In genomic region chr19:37914908-37915307, GRCh38 we compare ENCODE assay signal across 15 cellular contexts. TPM values are rescaled to one million over a fixed set of nuclear protein-coding genes. Genes with fewer than 3 reads are reported as not detected.
DNase-seq lines count a peak whose midpoint lies in the region; ATAC-seq and TF ChIP-seq lines count a peak whose summit lies in the region.
"Had no signal": no experiment of that assay in that cellular context is flagged by ENCODE, and none has a peak within 500 bp of the region (broad histone marks: within the 10 kb centered on the region; RNA-seq: fewer than 3 reads in every experiment).

No MANE protein-coding gene starts in this region.

- H2AK5ac ChIP-seq in H9 (ENCODE audit: insufficient read length, low read length) (no peak overlapping the region), mesenchymal stem cell (ENCODE audit: low read length, severe bottlenecking) (no peak overlapping the region)

- no peaks in the 10 kb centered on the region; a peak in 2 of 5 replicates for H3K9me3 Mint-ChIP-seq in H9
- H3K9me3 Mint-ChIP-seq: immature natural killer cell had no signal

- H2BK20ac ChIP-seq in H9 (ENCODE audit: low read depth, low read length, poor library complexity, severe bottlenecking) = no peak overlapping the region

- H3K79me2 ChIP-seq in H9 (ENCODE audit: insufficient read depth, low read length) (peaks cover 15% of the 10 kb centered on the region; the same call in 1 of the 2 replicates), OCI-LY3 (ENCODE audit: low read length) (peaks cover 40% of the 10 kb centered on the region)

- H3K9me3 ChIP-seq in H9 (ENCODE audit: control insufficient read depth, low read depth, low read length) (no peaks in the 10 kb centered on the region), OCI-LY3 (ENCODE audit: insufficient read depth, low read length) (no peaks in the 10 kb centered on the region), mucosa of rectum (ENCODE audit: control insufficient read depth in 2 of 2, low read length in 2 of 2) (no peaks in the 10 kb centered on the region), mesenchymal stem cell (ENCODE audit: control insufficient read depth, low read length) (no peaks in the 10 kb centered on the region)

- no peak overlapping the region for H3K9ac ChIP-seq in H9 (ENCODE audit: extremely low read depth, insufficient read length, low read length)
- peak overlapping the region; percentile 3; the same call in 1 of the 2 replicates for H3K9ac ChIP-seq in OCI-LY3 (ENCODE audit: low read length)
- peak overlapping the region in 1 of 2 donors; percentile 18 for H3K9ac ChIP-seq in mucosa of rectum (ENCODE audit: low read depth in 1 of 2, low read length in 2 of 2)
- no peak overlapping the region for H3K9ac ChIP-seq in mesenchymal stem cell (ENCODE audit: low read length)

- H2BK15ac ChIP-seq in H9 (ENCODE audit: low read depth, low read length) (no peak overlapping the region), mesenchymal stem cell (ENCODE audit: low read depth, poor library complexity, severe bottlenecking) (no peak overlapping the region)

- H2AFZ ChIP-seq in H9 (ENCODE audit: low read length) (no peak overlapping the region), OCI-LY3 (ENCODE audit: low read depth, low read length) (no peak overlapping the region), mesenchymal stem cell (ENCODE audit: low read depth, low read length) (no peak overlapping the region)

- DNase-seq in NCI-H1417 (lab: John Stamatoyannopoulos, UW) = peak in 2 of 3 experiments; percentile 5 to 26
- DNase-seq in NCI-H1417 treated with DMSO at 0.1 percent for 48 hours (lab: John Stamatoyannopoulos, UW) = no peak
- DNase-seq in H9 = no peak
- DNase-seq in stimulated activated naive CD4-positive, alpha-beta T cell treated with Interleukin-2 at 50 U/mL for 16 hours (lab: John Stamatoyannopoulos, UW) = no peak
- DNase-seq in mesenchymal stem cell = no peak
- DNase-seq: GF-D8; immature natural killer cell; stimulated activated CD4-positive, alpha-beta T cell treated with anti-CD3 and anti-CD28 coated beads, Interleukin-4, amount 100 ng/mL, for 1 hour; trophoblast cell had no signal

- H3K27me3 ChIP-seq in H9 (ENCODE audit: insufficient read depth, low read length) (no peaks in the 10 kb centered on the region), OCI-LY3 (ENCODE audit: low read depth, low read length) (no peaks in the 10 kb centered on the region), mucosa of rectum (ENCODE audit: control insufficient read depth in 2 of 2, insufficient read depth in 2 of 2, low read length in 2 of 2) (no peaks in the 10 kb centered on the region), mesenchymal stem cell (ENCODE audit: control insufficient read depth in 1 of 2, insufficient read depth in 1 of 2, low read length in 2 of 2) (no peaks in the 10 kb centered on the region)

- H3K23ac ChIP-seq in H9 (ENCODE audit: insufficient read length, low read depth, low read length) (no peak overlapping the region), mesenchymal stem cell (ENCODE audit: low read length in 2 of 2) (no peak overlapping the region)

- no peak overlapping the region for H4K5ac ChIP-seq in H9 (ENCODE audit: insufficient read length, low read depth, low read length)

- H3K23me2 ChIP-seq in H9 (ENCODE audit: insufficient read length, low read depth, low read length, poor library complexity, severe bottlenecking) = no peaks in the 10 kb centered on the region

- H3K4me1 ChIP-seq in H9 (ENCODE audit: insufficient read depth, low read length) = no peaks in the 10 kb centered on the region; the same call in 1 of the 2 replicates
- peaks cover 21% of the 10 kb centered on the region for H3K4me1 ChIP-seq in OCI-LY3 (ENCODE audit: low read length)
- H3K4me1 ChIP-seq in mucosa of rectum (ENCODE audit: control insufficient read depth in 2 of 2, insufficient read depth in 2 of 2, low read length in 2 of 2) = peaks cover 0 to 6% of the 10 kb centered on the region in 2 donors
- H3K4me1 ChIP-seq in mesenchymal stem cell (ENCODE audit: control insufficient read depth, insufficient read depth, low read depth, low read length) = peaks cover 3% of the 10 kb centered on the region

- H3K56ac ChIP-seq in H9 (ENCODE audit: insufficient read length, low read depth, low read length) = no peak overlapping the region

- H3K4me1 Mint-ChIP-seq in H9 = peaks cover 22 to 26% of the 10 kb centered on the region in 2 experiments

- H3T11ph ChIP-seq in H9 (ENCODE audit: low read length) = no peak overlapping the region

- no peaks in the 10 kb centered on the region for H3K36me3 ChIP-seq in OCI-LY3 (replicated peaks; ENCODE audit: low read depth, low read length)
- H3K36me3 ChIP-seq in mucosa of rectum (ENCODE audit: control insufficient read depth in 2 of 2, insufficient read depth in 2 of 2, low read length in 2 of 2) = peaks cover 0 to 4% of the 10 kb centered on the region in 2 donors
- H3K36me3 ChIP-seq in mesenchymal stem cell (ENCODE audit: control insufficient read depth in 1 of 2, insufficient read depth in 2 of 2, low read depth in 1 of 2, low read length in 2 of 2) = peaks cover 16 to 24% of the 10 kb centered on the region in 2 experiments

- H2BK5ac ChIP-seq in H9 (ENCODE audit: insufficient read length, low read length) (no peak overlapping the region), mesenchymal stem cell (ENCODE audit: low read depth, low read length, poor library complexity, severe bottlenecking) (no peak overlapping the region)

- TF ChIP-seq CTCF in H9 (conservative IDR thresholded peaks at IDR 0.05) (no peak), OCI-LY3 (IDR thresholded peaks at IDR 0.05; ENCODE audit: low read depth, low read length) (no peak)

- H3K18ac ChIP-seq in H9 (ENCODE audit: insufficient read length, low read depth, low read length) (no peak overlapping the region), mesenchymal stem cell (ENCODE audit: low read depth in 1 of 2, low read length in 2 of 2) (no peak overlapping the region)

- H3K4me3 Mint-ChIP-seq in H9 = no peak overlapping the region; a peak in 1 of 5 replicates
- H3K4me3 Mint-ChIP-seq: immature natural killer cell had no signal

- H3K27ac ChIP-seq in H9 (ENCODE audit: insufficient read length, low read depth, low read length) (no peak overlapping the region), OCI-LY3 (ENCODE audit: low read length) (peak overlapping the region; percentile 17), mucosa of rectum (ENCODE audit: low read depth in 2 of 2, low read length in 2 of 2) (peak overlapping the region; percentile 24 to 46), mesenchymal stem cell (ENCODE audit: low read length, poor library complexity, severe bottlenecking) (no peak overlapping the region)
- H3K27ac ChIP-seq: 22Rv1 had no signal

- H2BK120ac ChIP-seq in H9 (ENCODE audit: low read depth, low read length, poor library complexity, severe bottlenecking) (no peak overlapping the region), mesenchymal stem cell (ENCODE audit: low read depth, low read length) (no peak overlapping the region)

- H4K8ac ChIP-seq in H9 (replicated peaks; ENCODE audit: insufficient read length, low read depth, low read length) (no peak overlapping the region), mesenchymal stem cell (ENCODE audit: low read length) (no peak overlapping the region)

- H3K4me3 ChIP-seq in OCI-LY3 (ENCODE audit: low read length) (peak overlapping the region; percentile 37), mucosa of rectum (ENCODE audit: low read length in 2 of 2) (no peak overlapping the region), mesenchymal stem cell (ENCODE audit: insufficient read depth in 1 of 2, low read depth in 1 of 2, low read length in 2 of 2) (no peak overlapping the region)

- H4K20me1 ChIP-seq in H9 (ENCODE audit: control insufficient read depth, insufficient read depth, insufficient read length) = no peaks in the 10 kb centered on the region
- H4K20me1 ChIP-seq in OCI-LY3 (ENCODE audit: insufficient read depth, low read length) = no peaks in the 10 kb centered on the region

- no peaks in the 10 kb centered on the region for H3K27me3 Mint-ChIP-seq in H9 (ENCODE audit: low read depth)

- H4K91ac ChIP-seq in H9 (ENCODE audit: insufficient read length, low read depth, low read length) (no peak overlapping the region), mesenchymal stem cell (ENCODE audit: low read length) (no peak overlapping the region)

- no peak overlapping the region for H2BK12ac ChIP-seq in H9 (ENCODE audit: insufficient read length, low read depth, low read length)
- no peak overlapping the region for H2BK12ac ChIP-seq in mesenchymal stem cell (ENCODE audit: low read length in 2 of 2)

- no peaks in the 10 kb centered on the region for H3K79me1 ChIP-seq in H9 (ENCODE audit: insufficient read depth, low read depth, low read length, poor library complexity, severe bottlenecking)
- H3K79me1 ChIP-seq in mesenchymal stem cell (replicated peaks; ENCODE audit: low read length, poor library complexity, severe bottlenecking) = peaks cover 4% of the 10 kb centered on the region

- H3K36me3 Mint-ChIP-seq in H9 (ENCODE audit: insufficient read depth in 1 of 3, low read depth in 3 of 3) = peaks cover 8 to 17% (median 9%) of the 10 kb centered on the region in 3 experiments; a peak in 6 of 7 replicates

- H3K4ac ChIP-seq in H9 (ENCODE audit: low read depth, low read length) = no peak overlapping the region
- H3K4ac ChIP-seq in mesenchymal stem cell (ENCODE audit: low read depth in 1 of 2, low read length in 2 of 2) = no peak overlapping the region

- H3K4me2 ChIP-seq in H9 (ENCODE audit: insufficient read depth, insufficient read length, low read length) = no peak overlapping the region
- peak overlapping the region; percentile 62 for H3K4me2 ChIP-seq in OCI-LY3 (ENCODE audit: low read length)
- no peak overlapping the region for H3K4me2 ChIP-seq in mesenchymal stem cell (ENCODE audit: low read length, poor library complexity, severe bottlenecking)

- no peak for ATAC-seq in GM18519 (IDR thresholded peaks at IDR 0.05; ENCODE audit: low FRiP score, unreplicated experiment)

- H3K14ac ChIP-seq in H9 (ENCODE audit: insufficient read depth, low read length) = no peak overlapping the region
- no peak overlapping the region for H3K14ac ChIP-seq in mesenchymal stem cell (ENCODE audit: low read length in 2 of 2)

- no CpG with 5 or more reads among the region's 2 CpGs for WGBS in H9 (ENCODE audit: extremely low coverage, insufficient read length, low lambda C conversion rate)
- WGBS in mesenchymal stem cell = 78% methylated on average over 2 of the region's 2 CpGs

- H3K27ac Mint-ChIP-seq in H9 = peak overlapping the region in 2 of 3 experiments; percentile 34 to 77; a peak in 2 of 7 replicates
- H3K27ac Mint-ChIP-seq: immature natural killer cell had no signal

RNA-seq across cellular contexts. Expression of gene SIPA1L3, which starts 7.9 kb away (rescaled TPM):
- total RNA-seq in H9 (2021) = 40.1 and 41.9 TPM in 2 replicates
- 7.2 TPM for polyA plus RNA-seq in mesenchymal stem cell (2013, experiment 1 of 2)
- polyA plus RNA-seq in mesenchymal stem cell (2013, experiment 2 of 2) = 6.7 TPM

RNA-seq across cellular contexts. Expression of gene WDR87, which starts 8.5 kb away (rescaled TPM):
- total RNA-seq in H9 (2021) = not detected in 2 replicates
- not detected for polyA plus RNA-seq in mesenchymal stem cell (2013, experiment 1 of 2)
- not detected for polyA plus RNA-seq in mesenchymal stem cell (2013, experiment 2 of 2)
- total RNA-seq: H1, NCI-H460 had no signal
- polyA plus RNA-seq: H1, immature natural killer cell had no signal

Comparison
In these comparisons a context has a peak if more than half of its experiments do, and no peak if none do; other contexts are left out.
1. DNase-seq: peak in NCI-H1417 (2 of 3); none in NCI-H1417 treated with DMSO at 0.1 percent for 48 hours (single experiment), H9 (single experiment), stimulated activated naive CD4-positive, alpha-beta T cell treated with Interleukin-2 at 50 U/mL for 16 hours (single experiment) and mesenchymal stem cell (single experiment).
2. H3K27ac ChIP-seq: peak in OCI-LY3 (single experiment) and mucosa of rectum (2 of 2); none in H9 (single experiment) and mesenchymal stem cell (single experiment).